8 cellular contexts compared by ENCODE assay signal in genomic region chr1:204503122-204503912, GRCh38. TPM values are rescaled to one million over a fixed set of nuclear protein-coding genes. Genes with fewer than 3 reads are reported as not detected.
DNase-seq lines count a peak whose midpoint lies in the region; ATAC-seq, FAIRE-seq and TF ChIP-seq lines count a peak whose summit lies in the region.

No MANE protein-coding gene starts in this region.

- H3K27me3 ChIP-seq in BLaER1 treated with 17β-estradiol and CSF1 and Interleukin-3, amounts not matched to agents 10 nM and 100 nM: no peaks in the 10 kb centered on the region
- H3K27me3 ChIP-seq in adrenal gland: no peaks in the 10 kb centered on the region
- H3K27me3 ChIP-seq in thoracic aorta (replicated peaks; ENCODE audit: insufficient read depth): no peaks in the 10 kb centered on the region

- peak overlapping the region in 6 of 11 experiments; percentile 8 to 91 (median 60); a peak in 9 of 22 replicates for H3K27ac ChIP-seq in BLaER1 treated with 17β-estradiol and CSF1 and Interleukin-3, amounts not matched to agents 10 nM and 100 nM
- H3K27ac ChIP-seq in adrenal gland (no peak overlapping the region), thoracic aorta (no peak overlapping the region)

- H3K4me3 ChIP-seq in BLaER1 treated with 17β-estradiol and CSF1 and Interleukin-3, amounts not matched to agents 10 nM and 100 nM: no peak overlapping the region
- H3K4me3 ChIP-seq in adrenal gland (no peak overlapping the region), thoracic aorta (no peak overlapping the region)

- peak; percentile 51 to 91 (median 79) for TF ChIP-seq CTCF in adrenal gland (IDR thresholded peaks at IDR 0.05)
- TF ChIP-seq CTCF in thoracic aorta (IDR thresholded peaks at IDR 0.05): peak; percentile 81

- intact Hi-C loops in adrenal gland (cut with DNase I): no loop called here

- no peak for TF ChIP-seq POLR2A in adrenal gland (IDR thresholded peaks at IDR 0.05)

- FAIRE-seq in GM18507 (lab: Jason Lieb, UNC) (peak; percentile 79), islet of Langerhans (lab: Jason Lieb, UNC) (peak; percentile 88)

- H3K9ac ChIP-seq in BLaER1 treated with 17β-estradiol and CSF1 and Interleukin-3, amounts not matched to agents 10 nM and 100 nM: peak overlapping the region in 8 of 11 experiments; percentile 4 to 30 (median 13); a peak in 8 of 22 replicates

- H3K4me1 ChIP-seq in BLaER1 treated with 17β-estradiol and CSF1 and Interleukin-3, amounts not matched to agents 10 nM and 100 nM: peaks cover 49 to 66% (median 61%) of the 10 kb centered on the region in 10 experiments
- peaks cover 0 to 11% of the 10 kb centered on the region in 2 donors for H3K4me1 ChIP-seq in adrenal gland (replicated peaks in 1 of 2)
- peaks cover 0 to 4% of the 10 kb centered on the region in 2 donors for H3K4me1 ChIP-seq in thoracic aorta (ENCODE audit: control insufficient read depth in 1 of 2, low read depth in 2 of 2)

- DNase-seq in GM18507 (ENCODE audit: extremely low spot score, insufficient read length, low read depth) (no peak), NCI-H2227 treated with DMSO at 0.1 percent for 48 hours (lab: John Stamatoyannopoulos, UW) (peak; percentile 71), adrenal gland (peak in 2 of 7 donors; percentile 29 to 42), thoracic aorta (ENCODE audit: low spot score) (no peak), T1000 (lab: John Stamatoyannopoulos, UW) (no peak)
- DNase-seq in stimulated activated naive CD4-positive, alpha-beta T cell treated with Interleukin-2 at 50 U/mL for 16 hours (lab: John Stamatoyannopoulos, UW): no peak

- H3K4me2 ChIP-seq in BLaER1 treated with 17β-estradiol and CSF1 and Interleukin-3, amounts not matched to agents 10 nM and 100 nM: peak overlapping the region; percentile 28 to 90 (median 61); a peak in 21 of 22 replicates

- no peaks in the 10 kb centered on the region for H4K20me1 ChIP-seq in BLaER1 treated with 17β-estradiol and CSF1 and Interleukin-3, amounts not matched to agents 10 nM and 100 nM

- peaks cover 0 to 4% (median 0%) of the 10 kb centered on the region in 11 experiments; a peak in 1 of 22 replicates for H3K9me3 ChIP-seq in BLaER1 treated with 17β-estradiol and CSF1 and Interleukin-3, amounts not matched to agents 10 nM and 100 nM (replicated peaks in 1 of 11)
- H3K9me3 ChIP-seq in adrenal gland (replicated peaks in 1 of 3) (no peaks in the 10 kb centered on the region), thoracic aorta (no peaks in the 10 kb centered on the region)

- WGBS in adrenal gland, 4 donors: 20 to 26% (median 22%) methylated on average over 7 of the region's 7 CpGs

- ATAC-seq in thoracic aorta (ENCODE audit: insufficient number of reproducible peaks, low FRiP score, low read depth): no peak

- H3K36me3 ChIP-seq in BLaER1 treated with 17β-estradiol and CSF1 and Interleukin-3, amounts not matched to agents 10 nM and 100 nM: no peaks in the 10 kb centered on the region
- H3K36me3 ChIP-seq in adrenal gland (replicated peaks in 1 of 2) (no peaks in the 10 kb centered on the region), thoracic aorta (no peaks in the 10 kb centered on the region)

RNA-seq across cellular contexts. Expression of gene PIK3C2B, which starts 8.7 kb away (rescaled TPM):
- 10 to 100 TPM in 7 of 8 donors, 1 to 10 TPM in 1; 9.8 to 22.9 (median 16.5) TPM for total RNA-seq in adrenal gland
- polyA plus RNA-seq in adrenal gland: 10 to 100 TPM in 1 of 3 donors, 1 to 10 TPM in 2; 2.3 to 16.5 (median 2.8) TPM
- total RNA-seq in thoracic aorta: 10 to 100 TPM; 34.5 to 44.4 TPM

RNA-seq across cellular contexts. Expression of gene MDM4, which starts 12.9 kb away (rescaled TPM):
- total RNA-seq in adrenal gland (10 to 100 TPM; 11.3 to 77.4 (median 46.6) TPM), thoracic aorta (100 to 1,000 TPM in 1 of 2 donors, 10 to 100 TPM in 1; 79.9 to 126 TPM)
- 10 to 100 TPM; 13.0 to 24.3 (median 15.9) TPM for polyA plus RNA-seq in adrenal gland

Comparison
In these comparisons a context has a peak if more than half of its experiments do, and no peak if none do; other contexts are left out.
1. H3K27ac ChIP-seq: peak in BLaER1 treated with 17β-estradiol and CSF1 and Interleukin-3, amounts not matched to agents 10 nM and 100 nM (6 of 11); none in adrenal gland (0 of 5) and thoracic aorta (0 of 2).